ENCODE assay signal across 8 cellular contexts in the genomic region with DNA sequence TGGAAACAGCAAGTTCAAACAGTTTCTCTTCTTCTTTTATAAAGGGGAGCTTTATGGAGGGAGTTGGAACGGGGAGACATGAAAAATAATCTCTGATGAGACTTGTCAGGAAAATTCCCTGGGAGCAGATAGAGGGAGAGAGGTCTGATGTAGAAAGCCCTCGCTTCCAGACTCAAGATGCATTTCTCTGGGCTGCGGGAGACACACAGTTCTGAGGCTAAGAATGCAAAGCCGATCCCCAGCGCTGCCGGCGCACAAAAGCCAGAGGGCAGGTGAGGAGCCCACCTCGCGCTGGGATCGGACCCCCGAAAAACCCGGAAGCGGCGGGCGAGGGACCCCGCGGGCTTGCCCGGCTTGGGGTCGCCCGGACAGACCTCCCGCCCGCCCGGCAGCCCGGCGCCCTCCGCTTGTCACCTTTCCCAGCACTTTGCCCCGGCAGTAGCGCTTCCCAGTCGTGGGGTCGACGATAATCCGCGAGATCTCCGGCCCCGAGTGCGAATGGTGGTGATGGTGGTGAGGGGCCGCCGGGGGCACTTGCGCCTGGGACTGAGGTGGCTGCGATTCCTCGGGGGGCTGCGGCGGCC. TPM values are rescaled to one million over a fixed set of nuclear protein-coding genes. Genes with fewer than 3 reads are reported as not detected.
A peak's percentile ranks its signal among the peaks of the same experiment; 100 is the strongest.
DNase-seq lines count a peak whose midpoint lies in the region; ATAC-seq, FAIRE-seq and TF ChIP-seq lines count a peak whose summit lies in the region.

No MANE protein-coding gene starts in this region.

- peaks cover 0 to 4% of the 10 kb centered on the region in 2 donors for H3K27me3 Mint-ChIP-seq in CD4-positive, alpha-beta memory T cell
- no peaks in the 10 kb centered on the region for H3K27me3 Mint-ChIP-seq in stimulated activated memory B cell treated with anti-CD40 and anti-IgM and Interleukin-4, amounts not matched to agents 10 μg/mL and 1 μg/mL and 100 μg/mL, for 72 hours

- peak; percentile 2 for ATAC-seq in stimulated activated memory B cell treated with anti-CD40 and anti-IgM and Interleukin-4, amounts not matched to agents 10 μg/mL and 1 μg/mL and 100 μg/mL, for 72 hours

- H3K36me3 ChIP-seq in CD4-positive, alpha-beta memory T cell (ENCODE audit: insufficient read depth, low read length): no peaks in the 10 kb centered on the region
- H3K36me3 ChIP-seq in H7 (replicated peaks; ENCODE audit: control insufficient read depth, insufficient read depth, low read length): peaks cover 20% of the 10 kb centered on the region
- peaks cover 0 to 24% (median 0%) of the 10 kb centered on the region in 3 donors for H3K36me3 ChIP-seq in Peyer's patch
- peaks cover 20% of the 10 kb centered on the region for H3K36me3 ChIP-seq in bronchial epithelial cell (ENCODE audit: control insufficient read depth, insufficient read depth, low read length)
- H3K36me3 ChIP-seq in kidney epithelial cell (ENCODE audit: control insufficient read depth, insufficient read depth, low read length): peaks cover 7% of the 10 kb centered on the region

- H3K9me3 ChIP-seq in CD4-positive, alpha-beta memory T cell (ENCODE audit: control insufficient read depth in 1 of 2, low read length in 2 of 2): no peaks in the 10 kb centered on the region
- no peaks in the 10 kb centered on the region for H3K9me3 ChIP-seq in Peyer's patch

- peaks cover 3 to 16% (median 14%) of the 10 kb centered on the region in 4 donors for H3K4me1 Mint-ChIP-seq in CD4-positive, alpha-beta memory T cell
- peaks cover 8% of the 10 kb centered on the region for H3K4me1 Mint-ChIP-seq in stimulated activated memory B cell treated with anti-CD40 and anti-IgM and Interleukin-4, amounts not matched to agents 10 μg/mL and 1 μg/mL and 100 μg/mL, for 72 hours

- no peak for TF ChIP-seq CTCF in Peyer's patch (IDR thresholded peaks at IDR 0.05)
- TF ChIP-seq CTCF in bronchial epithelial cell (IDR thresholded peaks at IDR 0.05; ENCODE audit: insufficient read depth, low read length, severe bottlenecking): no peak
- TF ChIP-seq CTCF in kidney epithelial cell (IDR thresholded peaks at IDR 0.05; ENCODE audit: insufficient read depth, low read length, poor library complexity, severe bottlenecking): no peak

- FAIRE-seq in bronchial epithelial cell (lab: Jason Lieb, UNC): no peak

- intact Hi-C loops in CD4-positive, alpha-beta memory T cell (cut with micrococcal nuclease): no loop called here

- H3K4me3 ChIP-seq in CD4-positive, alpha-beta memory T cell (ENCODE audit: low read length in 2 of 2): peak overlapping the region in 1 of 2 donors; percentile 80
- H3K4me3 ChIP-seq in H7 (ENCODE audit: insufficient read depth, low read depth, low read length): peak overlapping the region; percentile 80
- H3K4me3 ChIP-seq in Peyer's patch: peak overlapping the region; percentile 64 to 91 (median 78)
- peak overlapping the region; percentile 99 for H3K4me3 ChIP-seq in bronchial epithelial cell (ENCODE audit: low read depth, low read length)
- H3K4me3 ChIP-seq in kidney epithelial cell (ENCODE audit: low read depth, low read length): peak overlapping the region; percentile 96

- peak overlapping the region; percentile 75 to 95 (median 87) for H3K27ac Mint-ChIP-seq in CD4-positive, alpha-beta memory T cell
- peak overlapping the region; percentile 71 for H3K27ac Mint-ChIP-seq in stimulated activated memory B cell treated with anti-CD40 and anti-IgM and Interleukin-4, amounts not matched to agents 10 μg/mL and 1 μg/mL and 100 μg/mL, for 72 hours

- no peak for DNase-seq in CD4-positive, alpha-beta memory T cell
- DNase-seq in H7 (no peak), Peyer's patch (peak in 2 of 3 donors; percentile 38 to 74), bronchial epithelial cell (ENCODE audit: low read depth) (no peak), kidney epithelial cell (ENCODE audit: low read depth) (no peak), NCI-H1105 (lab: John Stamatoyannopoulos, UW) (no peak)
- no peak for DNase-seq in stimulated activated CD4-positive, alpha-beta T cell treated with anti-CD3 and anti-CD28 coated beads, Interleukin-2, amount 100 ng/mL, for 48 hours

- H3K27ac ChIP-seq in CD4-positive, alpha-beta memory T cell (ENCODE audit: low read depth, low read length): peak overlapping the region; percentile 83
- H3K27ac ChIP-seq in Peyer's patch: peak overlapping the region; percentile 92 to 98 (median 96)

- H3K9me3 Mint-ChIP-seq in CD4-positive, alpha-beta memory T cell: no peaks in the 10 kb centered on the region
- no peaks in the 10 kb centered on the region for H3K9me3 Mint-ChIP-seq in stimulated activated memory B cell treated with anti-CD40 and anti-IgM and Interleukin-4, amounts not matched to agents 10 μg/mL and 1 μg/mL and 100 μg/mL, for 72 hours

- peaks cover 8% of the 10 kb centered on the region for H3K27me3 ChIP-seq in CD4-positive, alpha-beta memory T cell (ENCODE audit: insufficient read depth, low read length)
- H3K27me3 ChIP-seq in H7 (ENCODE audit: control insufficient read depth, insufficient read depth, low read length): no peaks in the 10 kb centered on the region
- no peaks in the 10 kb centered on the region for H3K27me3 ChIP-seq in Peyer's patch
- no peaks in the 10 kb centered on the region for H3K27me3 ChIP-seq in bronchial epithelial cell (ENCODE audit: control insufficient read depth, insufficient read depth, low read length)
- H3K27me3 ChIP-seq in kidney epithelial cell (ENCODE audit: control insufficient read depth, insufficient read depth, low read length): no peaks in the 10 kb centered on the region

- H3K4me1 ChIP-seq in CD4-positive, alpha-beta memory T cell (ENCODE audit: insufficient read depth, low read length): peaks cover 12% of the 10 kb centered on the region
- H3K4me1 ChIP-seq in Peyer's patch: peaks cover 0 to 7% (median 0%) of the 10 kb centered on the region in 4 donors

- H3K36me3 Mint-ChIP-seq in CD4-positive, alpha-beta memory T cell: peaks cover 8 to 12% of the 10 kb centered on the region in 2 donors
- H3K36me3 Mint-ChIP-seq in stimulated activated memory B cell treated with anti-CD40 and anti-IgM and Interleukin-4, amounts not matched to agents 10 μg/mL and 1 μg/mL and 100 μg/mL, for 72 hours: peaks cover 16% of the 10 kb centered on the region

- no peak for TF ChIP-seq POLR2A in Peyer's patch (IDR thresholded peaks at IDR 0.05)

- peak overlapping the region; percentile 87 to 95 (median 90) for H3K4me3 Mint-ChIP-seq in CD4-positive, alpha-beta memory T cell
- peak overlapping the region; percentile 84 for H3K4me3 Mint-ChIP-seq in stimulated activated memory B cell treated with anti-CD40 and anti-IgM and Interleukin-4, amounts not matched to agents 10 μg/mL and 1 μg/mL and 100 μg/mL, for 72 hours

- POLR2A ChIA-PET in CD4-positive, alpha-beta memory T cell (lab: Charles Lee; ENCODE audit: partially characterized antibody): interaction anchor here (1.0 to 2.7 kb wide), 8 partner anchors 809 to 1161 kb away, joined by 3 to 10 read pairs (median 4); no protein-coding TSS in a partner anchor

- CTCF ChIA-PET in CD4-positive, alpha-beta memory T cell (lab: Charles Lee; ENCODE audit: partially characterized antibody): interaction anchor here (0.9 to 10.2 kb wide), 6 partner anchors 11 to 1161 kb away, joined by 3 to 176 read pairs (median 13); no protein-coding TSS in a partner anchor

RNA-seq across cellular contexts. Expression of a gene that starts 0.5 kb away (rescaled TPM):
- total RNA-seq in CD4-positive, alpha-beta memory T cell: 1 to 10 TPM; 6.3 to 8.2 TPM
- polyA plus RNA-seq in CD4-positive, alpha-beta memory T cell: 1 to 10 TPM; 2.2 to 6.5 TPM
- total RNA-seq in H7 (2014; rRNA removed; shearing (Covaris generic)): 7.1 and 7.7 TPM in 2 replicates
- total RNA-seq in Peyer's patch (10 to 100 TPM; 31.6 to 61.1 (median 43.6) TPM), bronchial epithelial cell (146 and 259 TPM in 2 replicates), kidney epithelial cell (245 and 343 TPM in 2 replicates)

RNA-seq across cellular contexts. Expression of a gene that starts 31.9 kb away (rescaled TPM):
- total RNA-seq in CD4-positive, alpha-beta memory T cell: not detected
- polyA plus RNA-seq in CD4-positive, alpha-beta memory T cell: 1 to 10 TPM in 1 of 2 donors, not detected in 1; 2.0 TPM
- total RNA-seq in H7 (2014; rRNA removed; shearing (Covaris generic)): not detected in 2 replicates
- total RNA-seq in Peyer's patch (10 to 100 TPM in 1 of 4 donors, under 1 TPM in 2, not detected in 1; 0.57 to 18.2 (median 0.67) TPM), bronchial epithelial cell (not detected in 2 replicates), kidney epithelial cell (not detected in 2 replicates)

Comparison
In these comparisons a context has a peak if more than half of its experiments do, and no peak if none do; other contexts are left out.
1. DNase-seq: peak in Peyer's patch (2 of 3); none in CD4-positive, alpha-beta memory T cell (0 of 5), H7 (single experiment), bronchial epithelial cell (single experiment), kidney epithelial cell (single experiment), stimulated activated CD4-positive, alpha-beta T cell treated with anti-CD3 and anti-CD28 coated beads, Interleukin-2, amount 100 ng/mL, for 48 hours (0 of 2) and NCI-H1105 (single experiment).